ENCODE assay signal across 1 cellular context in the genomic region with DNA sequence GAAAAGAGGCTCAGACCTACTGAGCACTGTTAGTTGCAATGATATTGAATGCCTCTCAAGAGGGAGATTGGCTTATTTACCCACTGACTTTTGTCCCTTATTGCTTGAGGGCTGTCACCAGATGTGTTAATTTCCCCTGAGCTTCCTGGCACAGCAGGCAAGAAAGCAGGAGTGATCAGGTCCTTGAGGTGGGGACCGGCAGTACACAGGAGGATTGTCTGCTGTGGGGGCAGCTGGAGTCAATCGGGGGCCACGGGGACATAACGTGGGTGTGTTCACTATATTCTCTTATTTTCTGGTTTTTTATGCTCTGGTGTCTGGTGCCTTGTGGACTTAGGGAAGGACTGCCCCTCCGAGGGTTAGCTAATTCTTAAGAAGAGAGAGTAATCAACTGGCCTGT.
TF ChIP-seq lines count a peak whose summit lies in the region.

No MANE protein-coding gene starts in this region.

TF ChIP-seq in WTC11, 78 proteins besides CTCF, POLR2A, EP300 and RAD21 (continued from another document):
- no peak for TF ChIP-seq USF1 (CRISPR knock-in tag; IDR thresholded peaks at IDR 0.05)
- no peak for TF ChIP-seq GTF2I (CRISPR knock-in tag; conservative IDR thresholded peaks at IDR 0.05)
- no peak for TF ChIP-seq ATF1 (CRISPR knock-in tag; IDR thresholded peaks at IDR 0.05)
- TF ChIP-seq, protein P1, sequence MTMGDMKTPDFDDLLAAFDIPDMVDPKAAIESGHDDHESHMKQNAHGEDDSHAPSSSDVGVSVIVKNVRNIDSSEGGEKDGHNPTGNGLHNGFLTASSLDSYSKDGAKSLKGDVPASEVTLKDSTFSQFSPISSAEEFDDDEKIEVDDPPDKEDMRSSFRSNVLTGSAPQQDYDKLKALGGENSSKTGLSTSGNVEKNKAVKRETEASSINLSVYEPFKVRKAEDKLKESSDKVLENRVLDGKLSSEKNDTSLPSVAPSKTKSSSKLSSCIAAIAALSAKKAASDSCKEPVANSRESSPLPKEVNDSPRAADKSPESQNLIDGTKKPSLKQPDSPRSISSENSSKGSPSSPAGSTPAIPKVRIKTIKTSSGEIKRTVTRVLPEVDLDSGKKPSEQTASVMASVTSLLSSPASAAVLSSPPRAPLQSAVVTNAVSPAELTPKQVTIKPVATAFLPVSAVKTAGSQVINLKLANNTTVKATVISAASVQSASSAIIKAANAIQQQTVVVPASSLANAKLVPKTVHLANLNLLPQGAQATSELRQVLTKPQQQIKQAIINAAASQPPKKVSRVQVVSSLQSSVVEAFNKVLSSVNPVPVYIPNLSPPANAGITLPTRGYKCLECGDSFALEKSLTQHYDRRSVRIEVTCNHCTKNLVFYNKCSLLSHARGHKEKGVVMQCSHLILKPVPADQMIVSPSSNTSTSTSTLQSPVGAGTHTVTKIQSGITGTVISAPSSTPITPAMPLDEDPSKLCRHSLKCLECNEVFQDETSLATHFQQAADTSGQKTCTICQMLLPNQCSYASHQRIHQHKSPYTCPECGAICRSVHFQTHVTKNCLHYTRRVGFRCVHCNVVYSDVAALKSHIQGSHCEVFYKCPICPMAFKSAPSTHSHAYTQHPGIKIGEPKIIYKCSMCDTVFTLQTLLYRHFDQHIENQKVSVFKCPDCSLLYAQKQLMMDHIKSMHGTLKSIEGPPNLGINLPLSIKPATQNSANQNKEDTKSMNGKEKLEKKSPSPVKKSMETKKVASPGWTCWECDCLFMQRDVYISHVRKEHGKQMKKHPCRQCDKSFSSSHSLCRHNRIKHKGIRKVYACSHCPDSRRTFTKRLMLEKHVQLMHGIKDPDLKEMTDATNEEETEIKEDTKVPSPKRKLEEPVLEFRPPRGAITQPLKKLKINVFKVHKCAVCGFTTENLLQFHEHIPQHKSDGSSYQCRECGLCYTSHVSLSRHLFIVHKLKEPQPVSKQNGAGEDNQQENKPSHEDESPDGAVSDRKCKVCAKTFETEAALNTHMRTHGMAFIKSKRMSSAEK (CRISPR knock-in tag; IDR thresholded peaks at IDR 0.05; ENCODE audit: borderline replicate concordance) = no peak
